In the genomic region with DNA sequence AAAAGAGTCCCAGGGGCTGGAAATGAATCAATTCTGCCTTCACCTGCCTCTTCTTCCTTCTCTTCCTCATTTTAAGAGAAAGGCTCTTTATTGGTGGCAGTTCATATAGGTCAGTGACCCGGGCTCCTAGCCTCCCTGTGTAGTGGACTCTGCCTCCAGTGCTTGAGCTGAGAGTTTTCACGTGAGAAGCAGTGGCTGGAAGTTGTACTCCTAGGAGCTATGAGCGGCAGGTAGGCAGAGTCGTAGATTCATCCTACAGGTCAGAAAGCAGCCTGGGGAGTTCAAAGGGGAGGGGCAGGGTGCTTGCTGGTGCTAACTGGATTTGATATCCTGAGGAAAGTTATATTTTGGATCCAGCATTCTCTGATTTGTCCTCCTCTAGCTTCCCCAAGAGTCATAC, we compare ENCODE assay signal across 21 cellular contexts.
DNase-seq lines count a peak whose midpoint lies in the region; ATAC-seq, FAIRE-seq and TF ChIP-seq lines count a peak whose summit lies in the region.
"Had no signal": no experiment of that assay in that cellular context is flagged by ENCODE, and none has a peak within 500 bp of the region (broad histone marks: within the 10 kb centered on the region; RNA-seq: fewer than 3 reads in every experiment).

No MANE protein-coding gene starts in this region.

- H2BK120ac ChIP-seq in mesendoderm (ENCODE audit: low read depth, low read length): no peak overlapping the region

- H3K79me2 ChIP-seq in HepG2 (ENCODE audit: insufficient read depth, low read length) (no peaks in the 10 kb centered on the region), PC-9 (ENCODE audit: low read depth) (no peaks in the 10 kb centered on the region), mesendoderm (ENCODE audit: control insufficient read depth, insufficient read depth, low read length) (no peaks in the 10 kb centered on the region)

- ATAC-seq in right lobe of liver (peak; percentile 15 to 42 (median 28)), HepG2 (no peak), GM21390 (IDR thresholded peaks at IDR 0.05; ENCODE audit: unreplicated experiment) (no peak), body of pancreas (no peak)
- ATAC-seq: HCT116 had no signal

- peaks cover 33% of the 10 kb centered on the region for H3F3A ChIP-seq in PC-9 (ENCODE audit: insufficient read depth, low read depth)

- no peak for TF ChIP-seq RAD21 in HepG2 (CRISPR knock-in tag; IDR thresholded peaks at IDR 0.05)

- H3K27me3 ChIP-seq in right lobe of liver (no peaks in the 10 kb centered on the region), HepG2 (ENCODE audit: control insufficient read depth in 1 of 2, insufficient read depth in 2 of 2, low read length in 2 of 2) (peaks cover 1 to 95% of the 10 kb centered on the region in 2 experiments; a peak in 4 of 5 replicates), PC-9 (ENCODE audit: insufficient read depth, low read depth) (no peaks in the 10 kb centered on the region), mesendoderm (ENCODE audit: insufficient read depth, low read length, poor library complexity) (no peaks in the 10 kb centered on the region), body of pancreas (no peaks in the 10 kb centered on the region)
- H3K27me3 ChIP-seq: MG63 had no signal

- in situ Hi-C loops in HepG2 (cut with HindIII; ENCODE audit: extremely low pct_ligation_motif_present, low pct_unique_long_range_greater_than_20kb): no loop called here

- 27% methylated on average over 4 of the region's 4 CpGs for WGBS in right lobe of liver (ENCODE audit: insufficient coverage, low coverage, low lambda C conversion rate, missing lambda C conversion rate)
- 0% methylated on average over 4 of the region's 4 CpGs for WGBS in HepG2 (ENCODE audit: low lambda C conversion rate)
- no CpG with 5 or more reads among the region's 4 CpGs for WGBS in mesendoderm (ENCODE audit: extremely low coverage, insufficient coverage, low lambda C conversion rate)
- 84% methylated on average over 4 of the region's 4 CpGs for WGBS in body of pancreas, 2 donors

- peaks cover 10% of the 10 kb centered on the region for H4K20me1 ChIP-seq in HepG2 (ENCODE audit: insufficient read depth, low read length)
- H4K20me1 ChIP-seq in PC-9 (ENCODE audit: insufficient read depth): no peaks in the 10 kb centered on the region

- TF ChIP-seq CTCF in right lobe of liver (IDR thresholded peaks at IDR 0.05) (no peak), HepG2 (CRISPR knock-in tag; IDR thresholded peaks at IDR 0.05) (no peak), PC-9 (conservative IDR thresholded peaks at IDR 0.05) (no peak), body of pancreas (IDR thresholded peaks at IDR 0.05) (no peak)

- FAIRE-seq in HepG2 (lab: Jason Lieb, UNC): no peak
- FAIRE-seq: A204.1, GM12891 had no signal

- TF ChIP-seq EP300 in HepG2 (IDR thresholded peaks at IDR 0.05; ENCODE audit: low read depth in 2 of 2, low read length in 2 of 2) (no peak), HepG2 (CRISPR knock-in tag; IDR thresholded peaks at IDR 0.05; ENCODE audit: borderline replicate concordance) (no peak)

- H3K4me2 ChIP-seq in HepG2 (ENCODE audit: low read depth, low read length) (no peak overlapping the region), PC-9 (peak overlapping the region; percentile 15; the same call in 1 of the 2 replicates), mesendoderm (ENCODE audit: low read length) (no peak overlapping the region)

- POLR2A ChIA-PET in HepG2 (lab: Yijun Ruan, JAX) (no interaction called here), PC-9 (lab: Charles Lee; ENCODE audit: unreplicated experiment) (no interaction called here)

- H3K4me3 ChIP-seq in right lobe of liver (no peak overlapping the region), HepG2 (replicated peaks in 1 of 3; ENCODE audit: insufficient read depth in 1 of 3, low read depth in 2 of 3, low read length in 3 of 3) (no peak overlapping the region), PC-9 (no peak overlapping the region), mesendoderm (ENCODE audit: low read length) (no peak overlapping the region), body of pancreas (no peak overlapping the region)
- H3K4me3 ChIP-seq: MG63, SK-N-MC had no signal

- TF ChIP-seq POLR2A in right lobe of liver (IDR thresholded peaks at IDR 0.05) (no peak), HepG2 (IDR thresholded peaks at IDR 0.05; ENCODE audit: insufficient read depth in 1 of 2, low read depth in 2 of 2, low read length in 2 of 2) (no peak), body of pancreas (IDR thresholded peaks at IDR 0.05) (no peak)

- no peak overlapping the region for H4K5ac ChIP-seq in mesendoderm (ENCODE audit: low read length)

- no peak overlapping the region for H3K4ac ChIP-seq in mesendoderm (ENCODE audit: low read depth, low read length)

- intact Hi-C loops in right lobe of liver (cut with DNase I): no loop called here
- intact Hi-C loops in HepG2 (cut with micrococcal nuclease; ENCODE audit: unreplicated experiment): no loop called here
- intact Hi-C loops in PC-9 (cut with micrococcal nuclease; ENCODE audit: unreplicated experiment): no loop called here
- intact Hi-C loops in body of pancreas (cut with DNase I): no loop called here

- no peak overlapping the region for H2BK5ac ChIP-seq in mesendoderm (ENCODE audit: low read length)

- H3K9me3 ChIP-seq in right lobe of liver (no peaks in the 10 kb centered on the region), HepG2 (ENCODE audit: low read length) (peaks cover 25% of the 10 kb centered on the region), PC-9 (ENCODE audit: insufficient read depth, low read depth) (peaks cover 9% of the 10 kb centered on the region), body of pancreas (peaks cover 0 to 15% (median 0%) of the 10 kb centered on the region in 3 donors)

- H4K8ac ChIP-seq in mesendoderm (ENCODE audit: low read depth, low read length): no peak overlapping the region

- no peaks in the 10 kb centered on the region for H3K9me2 ChIP-seq in PC-9 (ENCODE audit: insufficient read depth)

- H3K56ac ChIP-seq in mesendoderm (ENCODE audit: low read length): no peak overlapping the region

- peak overlapping the region; percentile 32 for H3K18ac ChIP-seq in mesendoderm (ENCODE audit: low read length)

- no peaks in the 10 kb centered on the region for H3K36me3 ChIP-seq in right lobe of liver
- no peaks in the 10 kb centered on the region for H3K36me3 ChIP-seq in HepG2 (replicated peaks in 1 of 2; ENCODE audit: control insufficient read depth in 1 of 2, insufficient read depth in 2 of 2, low read length in 2 of 2)
- no peaks in the 10 kb centered on the region for H3K36me3 ChIP-seq in PC-9 (ENCODE audit: low read depth)
- H3K36me3 ChIP-seq in mesendoderm (ENCODE audit: control insufficient read depth, insufficient read depth, low read length): no peaks in the 10 kb centered on the region
- no peaks in the 10 kb centered on the region for H3K36me3 ChIP-seq in body of pancreas (replicated peaks in 1 of 2; ENCODE audit: insufficient read depth in 1 of 2, low read depth in 2 of 2)
- H3K36me3 ChIP-seq: MG63 had no signal

- DNase-seq in right lobe of liver (no peak), HepG2 (ENCODE audit: low spot score) (no peak), PC-9 (no peak), mesendoderm (no peak), CD1c-positive myeloid dendritic cell (ENCODE audit: extremely low spot score) (no peak), NCI-H774 (lab: John Stamatoyannopoulos, UW) (no peak), body of pancreas (no peak)
- DNase-seq: CD4-positive, CD25-positive, alpha-beta regulatory T cell; DND-41; GOT3; Kasumi-1; MG63; NCI-H1694 treated with DMSO at 0.1 percent for 48 hours; NCI-H2081 treated with DMSO at 0.1 percent for 48 hours; NCI-H2227 treated with DMSO at 0.1 percent for 48 hours had no signal

- no TSS peak for BruUV-seq in HepG2 (replicated peaks; lab: Mats Ljungman, UMichigan)
- BruUV-seq in PC-9 (replicated peaks; lab: Mats Ljungman, UMichigan): no TSS peak

- CTCF ChIA-PET in HepG2 (lab: Yijun Ruan, JAX; ENCODE audit: low intra/inter-chr PET ratio, low total read pairs) (no interaction called here), PC-9 (lab: Charles Lee) (no interaction called here)

- no peak overlapping the region for H2AK5ac ChIP-seq in mesendoderm (ENCODE audit: low read length)

- H2AFZ ChIP-seq in HepG2 (ENCODE audit: low read length) (no peak overlapping the region), PC-9 (no peak overlapping the region)

- H3K9ac ChIP-seq in HepG2 (ENCODE audit: insufficient read depth, low read depth, low read length) (no peak overlapping the region), mesendoderm (ENCODE audit: low read length) (no peak overlapping the region)

- no peak overlapping the region for H3K23ac ChIP-seq in mesendoderm (ENCODE audit: low read length)

- no peak overlapping the region for H2BK15ac ChIP-seq in mesendoderm (replicated peaks; ENCODE audit: low read depth)

- H3K4me1 ChIP-seq in right lobe of liver (peaks cover 0 to 51% (median 13%) of the 10 kb centered on the region in 4 donors), HepG2 (ENCODE audit: insufficient read depth, low read length) (peaks cover 31% of the 10 kb centered on the region), PC-9 (replicated peaks; ENCODE audit: insufficient read depth) (peaks cover 49% of the 10 kb centered on the region), mesendoderm (ENCODE audit: control insufficient read depth, low read depth, low read length) (peaks cover 29% of the 10 kb centered on the region), body of pancreas (peaks cover 16% of the 10 kb centered on the region)

- peak overlapping the region in 1 of 3 donors; percentile 70 for H3K27ac ChIP-seq in right lobe of liver
- no peak overlapping the region for H3K27ac ChIP-seq in HepG2 (ENCODE audit: extremely low read length, insufficient read depth, low read length)
- H3K27ac ChIP-seq in PC-9: no peak overlapping the region
- H3K27ac ChIP-seq in mesendoderm (ENCODE audit: low read depth, low read length): no peak overlapping the region
- no peak overlapping the region for H3K27ac ChIP-seq in body of pancreas
- H3K27ac ChIP-seq: RWPE1, SK-N-MC had no signal

- H3K79me1 ChIP-seq in mesendoderm (ENCODE audit: low read length): no peaks in the 10 kb centered on the region

TF ChIP-seq in HepG2, 621 proteins besides CTCF, POLR2A, EP300 and RAD21 (continues in another document):
- TF ChIP-seq ZNF619 (CRISPR knock-in tag; IDR thresholded peaks at IDR 0.05): no peak

Comparison
In these comparisons a context has a peak if more than half of its experiments do, and no peak if none do; other contexts are left out.
1. ATAC-seq: peak in right lobe of liver (4 of 4); none in HepG2 (single experiment), GM21390 (single experiment) and body of pancreas (single experiment).